In genomic region chr3:150270883-150271577, GRCh38 we compare ENCODE assay signal across 22 cellular contexts.
"Had no signal": no experiment of that assay in that cellular context is flagged by ENCODE, and none has a peak within 500 bp of the region (broad histone marks: within the 10 kb centered on the region; RNA-seq: fewer than 3 reads in every experiment).

No MANE protein-coding gene starts in this region.

- H3K4me3 ChIP-seq: coronary artery, psoas muscle, right lobe of liver, spleen, thoracic aorta had no signal

- H3K27me3 ChIP-seq: right lobe of liver, spleen had no signal

- H3K9me3 Mint-ChIP-seq: endodermal cell; stimulated activated memory B cell treated with anti-CD40 and anti-IgM and Interleukin-4, amounts not matched to agents 10 μg/mL and 1 μg/mL and 100 μg/mL, for 72 hours had no signal

- H3K36me3 Mint-ChIP-seq: stimulated activated memory B cell treated with anti-CD40 and anti-IgM and Interleukin-4, amounts not matched to agents 10 μg/mL and 1 μg/mL and 100 μg/mL, for 72 hours had no signal

- H3K36me3 ChIP-seq: right lobe of liver, spleen, thoracic aorta had no signal

- H3K27ac Mint-ChIP-seq: endodermal cell; nephron progenitor cell; stimulated activated memory B cell treated with anti-CD40 and anti-IgM and Interleukin-4, amounts not matched to agents 10 μg/mL and 1 μg/mL and 100 μg/mL, for 72 hours; stimulated activated naive CD8-positive, alpha-beta T cell treated with anti-CD3 and anti-CD28 coated beads, Interleukin-15, amount 100 ng/mL, for 72 hours had no signal

- H3K4me1 Mint-ChIP-seq: stimulated activated memory B cell treated with anti-CD40 and anti-IgM and Interleukin-4, amounts not matched to agents 10 μg/mL and 1 μg/mL and 100 μg/mL, for 72 hours; stimulated activated naive CD8-positive, alpha-beta T cell treated with anti-CD3 and anti-CD28 coated beads, Interleukin-15, amount 100 ng/mL, for 72 hours had no signal

- H3K9me3 ChIP-seq: psoas muscle, right lobe of liver, spleen, thoracic aorta had no signal

- ATAC-seq: psoas muscle; right lobe of liver; stimulated activated memory B cell treated with anti-CD40 and anti-IgM and Interleukin-4, amounts not matched to agents 10 μg/mL and 1 μg/mL and 100 μg/mL, for 72 hours; stimulated activated naive CD8-positive, alpha-beta T cell treated with anti-CD3 and anti-CD28 coated beads, Interleukin-15, amount 100 ng/mL, for 72 hours had no signal

- H3K4me3 Mint-ChIP-seq: endodermal cell; nephron progenitor cell; stimulated activated memory B cell treated with anti-CD40 and anti-IgM and Interleukin-4, amounts not matched to agents 10 μg/mL and 1 μg/mL and 100 μg/mL, for 72 hours; stimulated activated naive CD8-positive, alpha-beta T cell treated with anti-CD3 and anti-CD28 coated beads, Interleukin-15, amount 100 ng/mL, for 72 hours had no signal

- DNase-seq: effector CD4-positive, alpha-beta T cell; endodermal cell; erythroblast; foreskin melanocyte; head of caudate nucleus; hippocampal formation; mesendoderm; nephron progenitor cell; psoas muscle; retina; right lobe of liver; spleen; stimulated activated CD4-positive, alpha-beta T cell treated with anti-CD3 and anti-CD28 coated beads, Interleukin-15, amount 100 ng/mL, for 24 hours; stimulated activated CD4-positive, alpha-beta T cell treated with anti-CD3 and anti-CD28 coated beads, Interleukin-1b, Interleukin-23, amount 100 ng/mL, for 48 hours; stimulated activated CD4-positive, alpha-beta T cell treated with anti-CD3 and anti-CD28 coated beads, Interleukin-4, amount 100 ng/mL, for 24 hours; stimulated activated naive CD8-positive, alpha-beta T cell treated with anti-CD3 and anti-CD28 coated beads, Interleukin-15, amount 100 ng/mL, for 72 hours; trophoblast cell had no signal

- H3K4me1 ChIP-seq: psoas muscle, spleen had no signal

- H3K27me3 Mint-ChIP-seq: stimulated activated memory B cell treated with anti-CD40 and anti-IgM and Interleukin-4, amounts not matched to agents 10 μg/mL and 1 μg/mL and 100 μg/mL, for 72 hours; stimulated activated naive CD8-positive, alpha-beta T cell treated with anti-CD3 and anti-CD28 coated beads, Interleukin-15, amount 100 ng/mL, for 72 hours had no signal

- H3K27ac ChIP-seq: coronary artery, psoas muscle, spleen, thoracic aorta had no signal

- FAIRE-seq: endothelial cell of umbilical vein, urothelium cell line had no signal
